Comparison of ENCODE assay signal across 1 cellular context in the genomic region with DNA sequence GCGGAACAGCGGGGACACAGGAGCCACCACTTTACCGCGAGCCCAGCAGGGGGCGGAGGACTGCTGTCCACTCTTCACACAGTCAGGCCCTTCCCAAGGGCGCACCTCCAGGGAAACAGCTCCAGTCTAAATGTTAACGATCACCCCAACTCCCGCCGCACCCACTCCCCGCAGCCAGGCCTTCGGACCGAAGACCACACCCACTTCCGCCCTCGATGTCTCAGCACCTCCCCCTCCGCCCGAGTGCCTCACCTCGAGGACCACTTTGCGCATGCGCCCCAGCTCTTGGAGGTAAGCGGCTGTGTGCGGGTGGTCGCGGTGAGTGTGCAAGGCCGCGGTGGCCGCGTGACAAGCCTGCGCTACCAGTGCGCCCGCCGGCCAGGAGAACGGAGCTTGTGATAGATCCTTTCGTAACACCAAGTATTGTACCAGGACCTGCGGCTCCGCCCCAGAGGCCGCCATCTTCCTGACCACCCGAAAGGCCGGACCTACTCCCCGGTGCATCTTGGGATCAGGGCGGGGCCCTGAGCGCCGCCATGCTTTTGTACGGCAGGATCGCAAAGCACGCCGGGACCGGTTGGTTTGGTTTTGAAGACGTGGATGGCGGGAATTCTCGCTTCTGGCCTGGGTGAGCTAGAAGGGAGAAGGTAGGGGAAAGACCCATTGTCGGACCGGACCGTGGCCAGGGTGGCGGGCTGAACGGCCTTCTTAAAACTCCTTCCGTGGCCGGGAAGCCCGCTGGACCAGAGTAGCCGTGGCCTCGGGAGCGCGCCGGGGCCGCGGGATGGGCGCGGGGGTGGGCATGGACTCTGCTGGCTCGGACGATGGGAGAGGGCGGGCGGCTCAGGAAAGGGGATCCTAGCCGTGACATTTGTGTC.
A peak's percentile ranks its signal among the peaks of the same experiment; 100 is the strongest.
TF ChIP-seq lines count a peak whose summit lies in the region.

A gene with protein sequence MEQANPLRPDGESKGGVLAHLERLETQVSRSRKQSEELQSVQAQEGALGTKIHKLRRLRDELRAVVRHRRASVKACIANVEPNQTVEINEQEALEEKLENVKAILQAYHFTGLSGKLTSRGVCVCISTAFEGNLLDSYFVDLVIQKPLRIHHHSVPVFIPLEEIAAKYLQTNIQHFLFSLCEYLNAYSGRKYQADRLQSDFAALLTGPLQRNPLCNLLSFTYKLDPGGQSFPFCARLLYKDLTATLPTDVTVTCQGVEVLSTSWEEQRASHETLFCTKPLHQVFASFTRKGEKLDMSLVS (plus strand): TSS at position 552 of the 878 bp plus-strand sequence. CDS start 495 bp downstream, outside the sequence.
A gene with protein sequence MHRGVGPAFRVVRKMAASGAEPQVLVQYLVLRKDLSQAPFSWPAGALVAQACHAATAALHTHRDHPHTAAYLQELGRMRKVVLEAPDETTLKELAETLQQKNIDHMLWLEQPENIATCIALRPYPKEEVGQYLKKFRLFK (minus strand): TSS at position 518 of the 878 bp plus-strand sequence. CDS start 14 bp downstream, at position 504.

TF ChIP-seq in HepG2, 621 proteins besides CTCF, POLR2A, EP300 and RAD21 (continued from another document and continues in another):
- TF ChIP-seq, protein P1, sequence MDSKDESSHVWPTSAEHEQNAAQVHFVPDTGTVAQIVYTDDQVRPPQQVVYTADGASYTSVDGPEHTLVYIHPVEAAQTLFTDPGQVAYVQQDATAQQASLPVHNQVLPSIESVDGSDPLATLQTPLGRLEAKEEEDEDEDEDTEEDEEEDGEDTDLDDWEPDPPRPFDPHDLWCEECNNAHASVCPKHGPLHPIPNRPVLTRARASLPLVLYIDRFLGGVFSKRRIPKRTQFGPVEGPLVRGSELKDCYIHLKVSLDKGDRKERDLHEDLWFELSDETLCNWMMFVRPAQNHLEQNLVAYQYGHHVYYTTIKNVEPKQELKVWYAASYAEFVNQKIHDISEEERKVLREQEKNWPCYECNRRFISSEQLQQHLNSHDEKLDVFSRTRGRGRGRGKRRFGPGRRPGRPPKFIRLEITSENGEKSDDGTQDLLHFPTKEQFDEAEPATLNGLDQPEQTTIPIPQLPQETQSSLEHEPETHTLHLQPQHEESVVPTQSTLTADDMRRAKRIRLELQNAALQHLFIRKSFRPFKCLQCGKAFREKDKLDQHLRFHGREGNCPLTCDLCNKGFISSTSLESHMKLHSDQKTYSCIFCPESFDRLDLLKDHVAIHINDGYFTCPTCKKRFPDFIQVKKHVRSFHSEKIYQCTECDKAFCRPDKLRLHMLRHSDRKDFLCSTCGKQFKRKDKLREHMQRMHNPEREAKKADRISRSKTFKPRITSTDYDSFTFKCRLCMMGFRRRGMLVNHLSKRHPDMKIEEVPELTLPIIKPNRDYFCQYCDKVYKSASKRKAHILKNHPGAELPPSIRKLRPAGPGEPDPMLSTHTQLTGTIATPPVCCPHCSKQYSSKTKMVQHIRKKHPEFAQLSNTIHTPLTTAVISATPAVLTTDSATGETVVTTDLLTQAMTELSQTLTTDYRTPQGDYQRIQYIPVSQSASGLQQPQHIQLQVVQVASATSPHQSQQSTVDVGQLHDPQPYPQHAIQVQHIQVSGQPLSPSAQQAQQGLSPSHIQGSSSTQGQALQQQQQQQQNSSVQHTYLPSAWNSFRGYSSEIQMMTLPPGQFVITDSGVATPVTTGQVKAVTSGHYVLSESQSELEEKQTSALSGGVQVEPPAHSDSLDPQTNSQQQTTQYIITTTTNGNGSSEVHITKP (CRISPR knock-in tag; IDR thresholded peaks at IDR 0.05; ENCODE audit: low read depth), result peak; percentile 68
- TF ChIP-seq ZNF616 (CRISPR knock-in tag; IDR thresholded peaks at IDR 0.05; ENCODE audit: low read depth), result no peak
- peak; percentile 95 for TF ChIP-seq XRCC5 (optimal IDR thresholded peaks at IDR 0.05; ENCODE audit: low read length)
- TF ChIP-seq, protein P2, sequence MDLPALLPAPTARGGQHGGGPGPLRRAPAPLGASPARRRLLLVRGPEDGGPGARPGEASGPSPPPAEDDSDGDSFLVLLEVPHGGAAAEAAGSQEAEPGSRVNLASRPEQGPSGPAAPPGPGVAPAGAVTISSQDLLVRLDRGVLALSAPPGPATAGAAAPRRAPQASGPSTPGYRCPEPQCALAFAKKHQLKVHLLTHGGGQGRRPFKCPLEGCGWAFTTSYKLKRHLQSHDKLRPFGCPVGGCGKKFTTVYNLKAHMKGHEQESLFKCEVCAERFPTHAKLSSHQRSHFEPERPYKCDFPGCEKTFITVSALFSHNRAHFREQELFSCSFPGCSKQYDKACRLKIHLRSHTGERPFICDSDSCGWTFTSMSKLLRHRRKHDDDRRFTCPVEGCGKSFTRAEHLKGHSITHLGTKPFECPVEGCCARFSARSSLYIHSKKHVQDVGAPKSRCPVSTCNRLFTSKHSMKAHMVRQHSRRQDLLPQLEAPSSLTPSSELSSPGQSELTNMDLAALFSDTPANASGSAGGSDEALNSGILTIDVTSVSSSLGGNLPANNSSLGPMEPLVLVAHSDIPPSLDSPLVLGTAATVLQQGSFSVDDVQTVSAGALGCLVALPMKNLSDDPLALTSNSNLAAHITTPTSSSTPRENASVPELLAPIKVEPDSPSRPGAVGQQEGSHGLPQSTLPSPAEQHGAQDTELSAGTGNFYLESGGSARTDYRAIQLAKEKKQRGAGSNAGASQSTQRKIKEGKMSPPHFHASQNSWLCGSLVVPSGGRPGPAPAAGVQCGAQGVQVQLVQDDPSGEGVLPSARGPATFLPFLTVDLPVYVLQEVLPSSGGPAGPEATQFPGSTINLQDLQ (CRISPR knock-in tag; IDR thresholded peaks at IDR 0.05), result peak; percentile 61; the same call in 1 of the 2 replicates
- peak; percentile 65 for TF ChIP-seq ZNF317 (CRISPR knock-in tag; IDR thresholded peaks at IDR 0.05)
- TF ChIP-seq RFX3 (CRISPR knock-in tag; IDR thresholded peaks at IDR 0.05), result peak; percentile 20; the same call in 1 of the 2 replicates
- TF ChIP-seq EED (CRISPR knock-in tag; IDR thresholded peaks at IDR 0.05), result peak; percentile 97
- TF ChIP-seq, protein P3, sequence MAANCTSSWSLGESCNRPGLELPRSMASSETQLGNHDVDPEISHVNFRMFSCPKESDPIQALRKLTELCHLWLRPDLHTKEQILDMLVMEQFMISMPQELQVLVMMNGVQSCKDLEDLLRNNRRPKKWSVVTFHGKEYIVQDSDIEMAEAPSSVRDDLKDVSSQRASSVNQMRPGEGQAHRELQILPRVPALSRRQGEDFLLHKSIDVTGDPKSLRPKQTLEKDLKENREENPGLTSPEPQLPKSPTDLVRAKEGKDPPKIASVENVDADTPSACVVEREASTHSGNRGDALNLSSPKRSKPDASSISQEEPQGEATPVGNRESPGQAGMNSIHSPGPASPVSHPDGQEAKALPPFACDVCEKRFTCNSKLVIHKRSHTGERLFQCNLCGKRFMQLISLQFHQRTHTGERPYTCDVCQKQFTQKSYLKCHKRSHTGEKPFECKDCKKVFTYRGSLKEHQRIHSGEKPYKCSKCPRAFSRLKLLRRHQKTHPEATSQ (CRISPR knock-in tag; IDR thresholded peaks at IDR 0.05; ENCODE audit: borderline replicate concordance), result peak; percentile 36; the same call in 1 of the 2 replicates
- no peak for TF ChIP-seq PAF1 (CRISPR knock-in tag; IDR thresholded peaks at IDR 0.05)
- TF ChIP-seq, protein P4, sequence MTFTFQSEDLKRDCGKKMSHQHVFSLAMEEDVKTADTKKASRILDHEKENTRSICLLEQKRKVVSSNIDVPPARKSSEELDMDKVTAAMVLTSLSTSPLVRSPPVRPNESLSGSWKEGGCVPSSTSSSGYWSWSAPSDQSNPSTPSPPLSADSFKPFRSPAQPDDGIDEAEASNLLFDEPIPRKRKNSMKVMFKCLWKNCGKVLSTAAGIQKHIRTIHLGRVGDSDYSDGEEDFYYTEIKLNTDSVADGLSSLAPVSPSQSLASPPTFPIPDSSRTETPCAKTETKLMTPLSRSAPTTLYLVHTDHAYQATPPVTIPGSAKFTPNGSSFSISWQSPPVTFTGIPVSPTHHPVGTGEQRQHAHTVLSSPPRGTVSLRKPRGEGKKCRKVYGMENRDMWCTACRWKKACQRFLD (CRISPR knock-in tag; IDR thresholded peaks at IDR 0.05; ENCODE audit: borderline replicate concordance), result peak; percentile 70; the same call in 1 of the 2 replicates
- TF ChIP-seq HHEX (CRISPR knock-in tag; IDR thresholded peaks at IDR 0.05), result peak; percentile 51; the same call in 1 of the 2 replicates
- TF ChIP-seq, protein P5, sequence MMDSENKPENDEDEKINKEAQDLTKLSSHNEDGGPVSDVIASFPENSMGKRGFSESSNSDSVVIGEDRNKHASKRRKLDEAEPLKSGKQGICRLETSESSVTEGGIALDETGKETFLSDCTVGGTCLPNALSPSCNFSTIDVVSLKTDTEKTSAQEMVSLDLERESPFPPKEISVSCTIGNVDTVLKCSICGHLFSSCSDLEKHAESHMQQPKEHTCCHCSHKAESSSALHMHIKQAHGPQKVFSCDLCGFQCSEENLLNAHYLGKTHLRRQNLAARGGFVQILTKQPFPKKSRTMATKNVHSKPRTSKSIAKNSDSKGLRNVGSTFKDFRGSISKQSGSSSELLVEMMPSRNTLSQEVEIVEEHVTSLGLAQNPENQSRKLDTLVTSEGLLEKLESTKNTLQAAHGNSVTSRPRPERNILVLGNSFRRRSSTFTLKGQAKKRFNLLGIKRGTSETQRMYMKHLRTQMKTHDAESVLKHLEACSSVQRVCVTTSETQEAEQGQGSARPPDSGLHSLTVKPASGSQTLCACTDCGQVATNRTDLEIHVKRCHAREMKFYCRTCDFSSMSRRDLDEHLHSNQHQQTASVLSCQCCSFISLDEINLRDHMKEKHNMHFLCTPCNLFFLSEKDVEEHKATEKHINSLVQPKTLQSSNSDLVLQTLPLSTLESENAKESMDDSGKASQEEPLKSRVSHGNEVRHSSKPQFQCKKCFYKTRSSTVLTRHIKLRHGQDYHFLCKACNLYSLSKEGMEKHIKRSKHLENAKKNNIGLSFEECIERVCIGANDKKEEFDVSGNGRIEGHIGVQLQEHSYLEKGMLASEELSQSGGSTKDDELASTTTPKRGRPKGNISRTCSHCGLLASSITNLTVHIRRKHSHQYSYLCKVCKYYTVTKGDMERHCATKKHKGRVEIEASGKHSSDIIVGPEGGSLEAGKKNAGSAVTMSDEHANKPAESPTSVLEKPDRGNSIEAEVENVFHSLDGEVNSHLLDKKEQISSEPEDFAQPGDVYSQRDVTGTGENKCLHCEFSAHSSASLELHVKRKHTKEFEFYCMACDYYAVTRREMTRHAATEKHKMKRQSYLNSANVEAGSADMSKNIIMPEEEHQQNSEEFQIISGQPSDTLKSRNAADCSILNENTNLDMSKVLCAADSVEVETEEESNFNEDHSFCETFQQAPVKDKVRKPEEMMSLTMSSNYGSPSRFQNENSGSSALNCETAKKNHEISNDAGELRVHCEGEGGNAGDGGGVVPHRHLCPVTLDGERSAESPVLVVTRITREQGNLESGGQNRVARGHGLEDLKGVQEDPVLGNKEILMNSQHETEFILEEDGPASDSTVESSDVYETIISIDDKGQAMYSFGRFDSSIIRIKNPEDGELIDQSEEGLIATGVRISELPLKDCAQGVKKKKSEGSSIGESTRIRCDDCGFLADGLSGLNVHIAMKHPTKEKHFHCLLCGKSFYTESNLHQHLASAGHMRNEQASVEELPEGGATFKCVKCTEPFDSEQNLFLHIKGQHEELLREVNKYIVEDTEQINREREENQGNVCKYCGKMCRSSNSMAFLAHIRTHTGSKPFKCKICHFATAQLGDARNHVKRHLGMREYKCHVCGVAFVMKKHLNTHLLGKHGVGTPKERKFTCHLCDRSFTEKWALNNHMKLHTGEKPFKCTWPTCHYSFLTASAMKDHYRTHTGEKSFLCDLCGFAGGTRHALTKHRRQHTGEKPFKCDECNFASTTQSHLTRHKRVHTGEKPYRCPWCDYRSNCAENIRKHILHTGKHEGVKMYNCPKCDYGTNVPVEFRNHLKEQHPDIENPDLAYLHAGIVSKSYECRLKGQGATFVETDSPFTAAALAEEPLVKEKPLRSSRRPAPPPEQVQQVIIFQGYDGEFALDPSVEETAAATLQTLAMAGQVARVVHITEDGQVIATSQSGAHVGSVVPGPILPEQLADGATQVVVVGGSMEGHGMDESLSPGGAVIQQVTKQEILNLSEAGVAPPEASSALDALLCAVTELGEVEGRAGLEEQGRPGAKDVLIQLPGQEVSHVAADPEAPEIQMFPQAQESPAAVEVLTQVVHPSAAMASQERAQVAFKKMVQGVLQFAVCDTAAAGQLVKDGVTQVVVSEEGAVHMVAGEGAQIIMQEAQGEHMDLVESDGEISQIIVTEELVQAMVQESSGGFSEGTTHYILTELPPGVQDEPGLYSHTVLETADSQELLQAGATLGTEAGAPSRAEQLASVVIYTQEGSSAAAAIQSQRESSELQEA (CRISPR knock-in tag; IDR thresholded peaks at IDR 0.05; ENCODE audit: not compliant biosample characterization), result peak; percentile 65
- no peak for TF ChIP-seq HNRNPK (IDR thresholded peaks at IDR 0.05; ENCODE audit: low read depth, low read length, poor library complexity, severe bottlenecking)
- TF ChIP-seq, protein P6, sequence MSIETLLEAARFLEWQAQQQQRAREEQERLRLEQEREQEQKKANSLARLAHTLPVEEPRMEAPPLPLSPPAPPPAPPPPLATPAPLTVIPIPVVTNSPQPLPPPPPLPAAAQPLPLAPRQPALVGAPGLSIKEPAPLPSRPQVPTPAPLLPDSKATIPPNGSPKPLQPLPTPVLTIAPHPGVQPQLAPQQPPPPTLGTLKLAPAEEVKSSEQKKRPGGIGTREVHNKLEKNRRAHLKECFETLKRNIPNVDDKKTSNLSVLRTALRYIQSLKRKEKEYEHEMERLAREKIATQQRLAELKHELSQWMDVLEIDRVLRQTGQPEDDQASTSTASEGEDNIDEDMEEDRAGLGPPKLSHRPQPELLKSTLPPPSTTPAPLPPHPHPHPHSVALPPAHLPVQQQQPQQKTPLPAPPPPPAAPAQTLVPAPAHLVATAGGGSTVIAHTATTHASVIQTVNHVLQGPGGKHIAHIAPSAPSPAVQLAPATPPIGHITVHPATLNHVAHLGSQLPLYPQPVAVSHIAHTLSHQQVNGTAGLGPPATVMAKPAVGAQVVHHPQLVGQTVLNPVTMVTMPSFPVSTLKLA (IDR thresholded peaks at IDR 0.05), result peak; percentile 30
- TF ChIP-seq, protein P7, sequence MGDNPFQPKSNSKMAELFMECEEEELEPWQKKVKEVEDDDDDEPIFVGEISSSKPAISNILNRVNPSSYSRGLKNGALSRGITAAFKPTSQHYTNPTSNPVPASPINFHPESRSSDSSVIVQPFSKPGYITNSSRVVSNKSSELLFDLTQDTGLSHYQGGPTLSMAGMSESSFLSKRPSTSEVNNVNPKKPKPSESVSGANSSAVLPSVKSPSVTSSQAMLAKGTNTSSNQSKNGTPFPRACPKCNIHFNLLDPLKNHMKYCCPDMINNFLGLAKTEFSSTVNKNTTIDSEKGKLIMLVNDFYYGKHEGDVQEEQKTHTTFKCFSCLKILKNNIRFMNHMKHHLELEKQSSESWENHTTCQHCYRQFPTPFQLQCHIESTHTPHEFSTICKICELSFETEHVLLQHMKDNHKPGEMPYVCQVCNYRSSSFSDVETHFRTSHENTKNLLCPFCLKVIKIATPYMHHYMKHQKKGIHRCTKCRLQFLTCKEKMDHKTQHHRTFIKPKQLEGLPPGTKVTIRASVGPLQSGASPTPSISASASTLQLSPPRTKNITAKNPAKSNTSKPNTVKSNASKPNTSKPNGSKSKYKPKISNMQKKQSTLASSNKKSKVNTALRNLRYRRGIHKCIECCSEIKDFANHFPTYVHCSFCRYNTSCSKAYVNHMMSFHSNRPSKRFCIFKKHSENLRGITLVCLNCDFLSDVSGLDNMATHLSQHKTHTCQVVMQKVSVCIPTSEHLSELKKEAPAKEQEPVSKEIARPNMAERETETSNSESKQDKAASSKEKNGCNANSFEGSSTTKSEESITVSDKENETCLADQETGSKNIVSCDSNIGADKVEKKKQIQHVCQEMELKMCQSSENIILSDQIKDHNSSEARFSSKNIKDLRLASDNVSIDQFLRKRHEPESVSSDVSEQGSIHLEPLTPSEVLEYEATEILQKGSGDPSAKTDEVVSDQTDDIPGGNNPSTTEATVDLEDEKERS (CRISPR knock-in tag; IDR thresholded peaks at IDR 0.05), result no peak
